10 cellular contexts compared by ENCODE assay signal in the genomic region with DNA sequence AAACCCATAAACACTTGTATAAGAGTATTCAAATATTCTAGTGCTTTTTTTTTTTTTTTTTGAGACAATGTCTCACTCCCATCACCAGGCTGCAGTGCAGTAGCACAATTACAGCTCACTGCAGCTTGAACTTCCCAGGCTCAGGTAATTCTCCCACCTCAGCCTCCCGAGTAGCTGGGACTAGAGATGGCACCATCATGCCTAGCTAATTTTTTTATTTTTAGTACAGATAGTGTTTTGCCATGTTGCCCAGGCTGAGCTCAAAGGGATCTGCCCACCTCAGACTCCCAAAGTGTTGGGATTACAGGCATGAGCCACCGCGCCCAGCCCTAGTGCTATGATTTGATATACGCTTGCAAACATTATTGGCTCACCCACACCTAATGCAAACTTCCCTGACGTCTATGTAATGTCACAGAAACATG. TPM values are rescaled to one million over a fixed set of nuclear protein-coding genes. Genes with fewer than 3 reads are reported as not detected.
A peak's percentile ranks its signal among the peaks of the same experiment; 100 is the strongest.
DNase-seq lines count a peak whose midpoint lies in the region; ATAC-seq and TF ChIP-seq lines count a peak whose summit lies in the region.
"Had no signal": no experiment of that assay in that cellular context is flagged by ENCODE, and none has a peak within 500 bp of the region (broad histone marks: within the 10 kb centered on the region; RNA-seq: fewer than 3 reads in every experiment).

No MANE protein-coding gene starts in this region.

- WGBS in adrenal gland, 4 donors = 52 to 68% (median 60%) methylated on average over 5 of the region's 5 CpGs

- H3K27me3 ChIP-seq in BE2C (no peaks in the 10 kb centered on the region), adrenal gland (no peaks in the 10 kb centered on the region)

- H3K4me3 ChIP-seq in BE2C (ENCODE audit: low read depth, low read length) = no peak overlapping the region
- H3K4me3 ChIP-seq in HFF-Myc (replicated peaks; ENCODE audit: low read depth, low read length) = no peak overlapping the region
- no peak overlapping the region for H3K4me3 ChIP-seq in adrenal gland

- no peaks in the 10 kb centered on the region; the same call in 1 of the 2 replicates for H3K9me3 ChIP-seq in BE2C
- no peaks in the 10 kb centered on the region for H3K9me3 ChIP-seq in adrenal gland (replicated peaks in 1 of 3)

- peak; percentile 38 for TF ChIP-seq CTCF in BE2C (IDR thresholded peaks at IDR 0.05; ENCODE audit: low read depth, low read length)
- TF ChIP-seq CTCF in HFF-Myc (IDR thresholded peaks at IDR 0.05; ENCODE audit: low read depth, low read length, missing control alignments) = peak; percentile 15
- TF ChIP-seq CTCF in adrenal gland (IDR thresholded peaks at IDR 0.05) = peak in 5 of 6 experiments; percentile 7 to 26 (median 17)

- DNase-seq in BE2C = peak; percentile 23
- no peak for DNase-seq in HFF-Myc (ENCODE audit: extremely low read depth, low read depth)
- no peak for DNase-seq in adrenal gland
- DNase-seq in left colon = peak in 1 of 2 donors; percentile 48
- DNase-seq in NCI-H226 = no peak
- DNase-seq in activated CD4-positive, CD25-positive, alpha-beta regulatory T cell (lab: John Stamatoyannopoulos, UW) = no peak
- DNase-seq: amygdala, SIG-M5 had no signal

- no peak for TF ChIP-seq POLR2A in adrenal gland (IDR thresholded peaks at IDR 0.05)

- H3K36me3 ChIP-seq in BE2C = peaks cover 21% of the 10 kb centered on the region
- H3K36me3 ChIP-seq in adrenal gland (replicated peaks in 1 of 2) = peaks cover 0 to 17% of the 10 kb centered on the region in 2 donors

- intact Hi-C loops in adrenal gland (cut with DNase I) = no loop called here
- intact Hi-C loops in left colon (cut with DNase I, micrococcal nuclease) = no loop called here

- H3K4me1 ChIP-seq in BE2C (0 out of 2 replicates have a peak, but pooled peaks cover 3% of the 10 kb centered on the region), adrenal gland (replicated peaks in 1 of 2) (peaks cover 12 to 77% of the 10 kb centered on the region in 2 donors)

- no peak overlapping the region for H3K27ac ChIP-seq in adrenal gland

- ATAC-seq in left colon = peak; percentile 94
- no peak for ATAC-seq in GM21786 (IDR thresholded peaks at IDR 0.05; ENCODE audit: unreplicated experiment)
- no peak for ATAC-seq in HG03469 (IDR thresholded peaks at IDR 0.05; ENCODE audit: unreplicated experiment)

RNA-seq across cellular contexts. Expression of a gene that starts 11.8 kb away (rescaled TPM):
- 24.4 TPM for polyA plus RNA-seq in BE2C (2012; ENCODE audit: insufficient read depth, insufficient read length, low read depth)
- total RNA-seq in adrenal gland (100 to 1,000 TPM; 270 to 659 (median 397) TPM), left colon (100 to 1,000 TPM in 1 of 2 donors, 10 to 100 TPM in 1; 73.6 to 114 TPM)
- polyA plus RNA-seq in adrenal gland = 100 to 1,000 TPM in 1 of 3 donors, 10 to 100 TPM in 2; 39.0 to 162 (median 49.3) TPM
